ENCODE assay signal across 11 cellular contexts in the genomic region with DNA sequence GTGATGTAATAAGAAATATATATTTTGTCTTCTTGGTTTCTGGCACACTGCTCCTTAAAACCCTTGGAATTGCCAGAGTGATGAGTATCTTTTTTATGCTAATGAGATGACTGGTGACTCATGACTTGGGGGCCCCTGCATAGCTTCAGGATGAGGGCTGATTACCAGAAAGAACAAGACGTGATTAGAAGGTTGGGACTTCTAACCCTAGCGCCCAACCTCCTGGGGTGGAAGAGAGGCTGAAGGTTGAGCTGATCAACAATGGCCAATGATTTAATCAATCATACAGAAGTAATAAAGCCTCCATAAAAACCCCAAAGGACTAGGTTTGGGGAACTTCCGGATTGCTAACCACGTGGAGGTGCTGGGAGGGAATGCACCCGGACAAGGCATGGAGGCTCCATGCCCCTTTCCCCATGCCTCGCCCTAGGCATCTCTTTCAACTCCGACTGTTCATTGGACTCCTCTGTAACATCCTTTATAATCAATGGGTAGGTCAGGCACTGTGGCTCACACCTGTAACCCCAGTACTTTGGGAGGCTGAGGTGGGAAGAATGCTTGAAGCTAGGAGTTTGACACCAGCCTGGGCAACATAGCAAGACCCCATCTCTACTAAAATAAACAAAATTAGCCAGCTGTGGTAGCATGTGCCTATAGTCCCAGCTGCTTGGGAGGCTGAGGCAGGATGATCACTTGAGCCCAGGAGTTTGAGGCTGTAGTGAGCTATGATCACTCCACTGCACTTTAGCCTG.
DNase-seq lines count a peak whose midpoint lies in the region; FAIRE-seq and TF ChIP-seq lines count a peak whose summit lies in the region.
"Had no signal": no experiment of that assay in that cellular context is flagged by ENCODE, and none has a peak within 500 bp of the region (broad histone marks: within the 10 kb centered on the region; RNA-seq: fewer than 3 reads in every experiment).

No MANE protein-coding gene starts in this region.

- H3K36me3 ChIP-seq in BLaER1 (no peaks in the 10 kb centered on the region), bronchial epithelial cell (ENCODE audit: control insufficient read depth, insufficient read depth, low read length) (no peaks in the 10 kb centered on the region)
- H3K36me3 ChIP-seq: heart right ventricle had no signal

- H4K20me1 ChIP-seq in BLaER1, result no peaks in the 10 kb centered on the region

- peak; percentile 71 for DNase-seq in LHCN-M2 (ENCODE audit: low read depth)
- DNase-seq in bronchial epithelial cell (ENCODE audit: low read depth), result peak; percentile 78
- DNase-seq in kidney glomerular epithelial cell (lab: John Stamatoyannopoulos, UW), result peak; percentile 57
- DNase-seq in SKM-1 treated with dmso at 0.1 percent for 144 hours (lab: John Stamatoyannopoulos, UW; ENCODE audit: unreplicated experiment), result no peak
- DNase-seq in foreskin melanocyte, result no peak
- no peak for DNase-seq in GM10248 (ENCODE audit: extremely low spot score)
- DNase-seq in mucosa of gallbladder (ENCODE audit: low spot score), result no peak
- DNase-seq: CD4-positive, CD25-positive, alpha-beta regulatory T cell; heart right ventricle; SHP77 treated with DMSO at 0.1 percent for 48 hours had no signal

- H3K4me3 ChIP-seq in BLaER1 (no peak overlapping the region), bronchial epithelial cell (ENCODE audit: low read depth, low read length) (no peak overlapping the region)
- H3K4me3 ChIP-seq: heart right ventricle had no signal

- CTCF ChIA-PET in GM10248 (lab: Yijun Ruan, JAX), result interaction anchor here (0.6 to 2.1 kb wide), 10 partner anchors 9 to 120 kb away, joined by 3 to 6 read pairs (median 3); no protein-coding TSS in a partner anchor

- no peak overlapping the region for H3K27ac ChIP-seq in BLaER1
- H3K27ac ChIP-seq: heart right ventricle had no signal

- H3K27me3 ChIP-seq in BLaER1, result no peaks in the 10 kb centered on the region
- H3K27me3 ChIP-seq in bronchial epithelial cell (ENCODE audit: control insufficient read depth, insufficient read depth, low read length), result peaks cover 1% of the 10 kb centered on the region
- H3K27me3 ChIP-seq: heart right ventricle had no signal

- H3K4me1 ChIP-seq in BLaER1, result peaks cover 93% of the 10 kb centered on the region

- H3K4me2 ChIP-seq in BLaER1, result peak overlapping the region; percentile 74

- no peak overlapping the region for H3K9ac ChIP-seq in BLaER1

- no peak for TF ChIP-seq CTCF in bronchial epithelial cell (IDR thresholded peaks at IDR 0.05; ENCODE audit: insufficient read depth, low read length, severe bottlenecking)
- TF ChIP-seq CTCF in GM10248 (IDR thresholded peaks at IDR 0.05; ENCODE audit: control extremely low read depth, extremely low read depth, low read depth, missing control alignments), result no peak

- no peak for FAIRE-seq in bronchial epithelial cell (lab: Jason Lieb, UNC)

- POLR2A ChIA-PET in GM10248 (lab: Yijun Ruan, JAX), result interaction anchor here (0.5 kb wide), 1 partner anchor 113 kb away, joined by 4 read pairs; no protein-coding TSS in a partner anchor

- H3K9me3 ChIP-seq in BLaER1, result no peaks in the 10 kb centered on the region
- H3K9me3 ChIP-seq: heart right ventricle had no signal

Comparison
In these comparisons a context has a peak if more than half of its experiments do, and no peak if none do; other contexts are left out.
1. DNase-seq: peak in LHCN-M2 (single experiment), bronchial epithelial cell (single experiment) and kidney glomerular epithelial cell (single experiment); none in SKM-1 treated with dmso at 0.1 percent for 144 hours (single experiment), foreskin melanocyte (single experiment), GM10248 (single experiment) and mucosa of gallbladder (single experiment).